In the genomic region with DNA sequence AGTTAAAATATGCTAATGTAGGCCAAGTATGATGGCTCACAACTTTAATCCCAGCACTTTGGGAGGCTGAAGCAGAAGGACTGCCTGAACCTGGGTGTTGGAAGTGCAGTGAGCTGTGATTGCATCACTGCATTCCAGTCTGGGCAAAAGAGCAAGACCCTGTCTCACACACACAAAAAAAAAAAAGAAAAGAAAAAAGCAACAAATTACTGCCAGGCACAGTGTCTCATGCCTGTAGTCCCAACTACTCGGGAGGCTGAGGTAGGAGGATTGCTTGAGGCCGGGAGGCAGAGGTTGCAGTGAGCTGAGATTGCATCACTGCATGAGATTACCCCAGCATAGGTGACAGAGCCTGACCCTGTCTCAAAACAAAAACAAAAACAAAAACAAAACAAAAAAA, we compare ENCODE assay signal across 23 cellular contexts.
DNase-seq lines count a peak whose midpoint lies in the region; ATAC-seq and TF ChIP-seq lines count a peak whose summit lies in the region.
"Had no signal": no experiment of that assay in that cellular context is flagged by ENCODE, and none has a peak within 500 bp of the region (broad histone marks: within the 10 kb centered on the region; RNA-seq: fewer than 3 reads in every experiment).

No MANE protein-coding gene starts in this region.

- POLR2A ChIA-PET in HEK293 (lab: Yijun Ruan, JAX), result no interaction called here
- POLR2A ChIA-PET in WTC11 (lab: Charles Lee), result no interaction called here

- H3K4me3 ChIP-seq in HEK293 (ENCODE audit: low read depth, low read length) (no peak overlapping the region), fibroblast of pulmonary artery (replicated peaks; ENCODE audit: low read depth, low read length) (no peak overlapping the region), retinal pigment epithelial cell (ENCODE audit: low read length) (no peak overlapping the region)
- H3K4me3 ChIP-seq: lung, prostate gland, uterus had no signal

- DNase-seq in WTC11 (ENCODE audit: low spot score), result no peak
- peak; percentile 82 for DNase-seq in fibroblast of pulmonary artery (ENCODE audit: low read depth)
- peak; percentile 46 for DNase-seq in retinal pigment epithelial cell (ENCODE audit: low read depth)
- no peak for DNase-seq in NCI-H187 treated with DMSO at 0.1 percent for 48 hours (lab: John Stamatoyannopoulos, UW)
- DNase-seq in NCI-H1694 (lab: John Stamatoyannopoulos, UW), result no peak
- DNase-seq: activated B cell treated with CpG ODN at 0.5 μM for 24 hours; activated CD4-positive, alpha-beta memory T cell treated with anti-CD3 and anti-CD28 coated beads for 36 hours; amniotic stem cell; CD4-positive, alpha-beta memory T cell; foreskin keratinocyte; GDM1; HFFc6; NCI-H1417 treated with DMSO at 0.1 percent for 48 hours; NCI-H2171; NCI-H748 treated with DMSO at 0.1 percent for 48 hours; stimulated activated CD4-positive, alpha-beta T cell treated with anti-CD3 and anti-CD28 coated beads, Interleukin-1b, Interleukin-23, amount 100 ng/mL, for 48 hours; stimulated activated naive B cell treated with anti-CD40 and anti-IgM and Interleukin-4, amounts not matched to agents 10 μg/mL and 1 μg/mL and 100 μg/mL, for 72 hours; uterus had no signal

- no peaks in the 10 kb centered on the region for H3K9me3 Mint-ChIP-seq in WTC11
- H3K9me3 Mint-ChIP-seq in stimulated activated memory B cell treated with anti-CD40 and anti-IgM and Interleukin-4, amounts not matched to agents 10 μg/mL and 1 μg/mL and 100 μg/mL, for 72 hours, result no peaks in the 10 kb centered on the region
- H3K9me3 Mint-ChIP-seq: activated B cell treated with CpG ODN at 0.5 μM for 24 hours; activated CD4-positive, alpha-beta memory T cell treated with anti-CD3 and anti-CD28 coated beads for 36 hours; CD4-positive, alpha-beta memory T cell; dendritic cell treated with granulocyte-macrophage colony-stimulating factor and Interleukin-4, amounts not matched to agents 40 ng/mL and 50 ng/mL, for 4 days; HFFc6; stimulated activated naive B cell treated with anti-CD40 and anti-IgM and Interleukin-4, amounts not matched to agents 10 μg/mL and 1 μg/mL and 100 μg/mL, for 72 hours had no signal

- H3K4me3 Mint-ChIP-seq in WTC11, result no peak overlapping the region
- H3K4me3 Mint-ChIP-seq in stimulated activated memory B cell treated with anti-CD40 and anti-IgM and Interleukin-4, amounts not matched to agents 10 μg/mL and 1 μg/mL and 100 μg/mL, for 72 hours, result no peak overlapping the region
- H3K4me3 Mint-ChIP-seq: activated B cell treated with CpG ODN at 0.5 μM for 24 hours; activated CD4-positive, alpha-beta memory T cell treated with anti-CD3 and anti-CD28 coated beads for 36 hours; CD4-positive, alpha-beta memory T cell; dendritic cell treated with granulocyte-macrophage colony-stimulating factor and Interleukin-4, amounts not matched to agents 40 ng/mL and 50 ng/mL, for 4 days; HFFc6; stimulated activated naive B cell treated with anti-CD40 and anti-IgM and Interleukin-4, amounts not matched to agents 10 μg/mL and 1 μg/mL and 100 μg/mL, for 72 hours had no signal

- no peak overlapping the region for H3K27ac Mint-ChIP-seq in WTC11
- H3K27ac Mint-ChIP-seq in stimulated activated memory B cell treated with anti-CD40 and anti-IgM and Interleukin-4, amounts not matched to agents 10 μg/mL and 1 μg/mL and 100 μg/mL, for 72 hours, result no peak overlapping the region
- H3K27ac Mint-ChIP-seq: activated B cell treated with CpG ODN at 0.5 μM for 24 hours; activated CD4-positive, alpha-beta memory T cell treated with anti-CD3 and anti-CD28 coated beads for 36 hours; CD4-positive, alpha-beta memory T cell; dendritic cell treated with granulocyte-macrophage colony-stimulating factor and Interleukin-4, amounts not matched to agents 40 ng/mL and 50 ng/mL, for 4 days; HFFc6; stimulated activated naive B cell treated with anti-CD40 and anti-IgM and Interleukin-4, amounts not matched to agents 10 μg/mL and 1 μg/mL and 100 μg/mL, for 72 hours had no signal

- no peaks in the 10 kb centered on the region for H3K36me3 ChIP-seq in HEK293 (ENCODE audit: control insufficient read depth in 2 of 2, insufficient read depth in 1 of 2, low read length in 2 of 2)
- H3K36me3 ChIP-seq: prostate gland, uterus had no signal

- H3K27ac ChIP-seq in HEK293 (ENCODE audit: extremely low read depth, low read depth, low read length), result no peak overlapping the region
- H3K27ac ChIP-seq: foreskin keratinocyte, prostate gland, uterus had no signal

- CTCF ChIA-PET in HEK293 (lab: Yijun Ruan, JAX) (interaction anchor here (0.5 to 1.4 kb wide), 2 partner anchors 79 to 141 kb away, joined by 3 to 4 read pairs; no protein-coding TSS in a partner anchor), WTC11 (lab: Charles Lee) (interaction anchor here (0.7 kb wide), 1 partner anchor 15 kb away, joined by 3 read pairs; no protein-coding TSS in a partner anchor)

- H3K27me3 Mint-ChIP-seq in WTC11 (ENCODE audit: low read depth), result no peaks in the 10 kb centered on the region
- no peaks in the 10 kb centered on the region for H3K27me3 Mint-ChIP-seq in stimulated activated memory B cell treated with anti-CD40 and anti-IgM and Interleukin-4, amounts not matched to agents 10 μg/mL and 1 μg/mL and 100 μg/mL, for 72 hours
- H3K27me3 Mint-ChIP-seq: activated CD4-positive, alpha-beta memory T cell treated with anti-CD3 and anti-CD28 coated beads for 36 hours; dendritic cell treated with granulocyte-macrophage colony-stimulating factor and Interleukin-4, amounts not matched to agents 40 ng/mL and 50 ng/mL, for 4 days had no signal

- H3K4me1 Mint-ChIP-seq in WTC11, result peaks cover 8% of the 10 kb centered on the region
- no peaks in the 10 kb centered on the region for H3K4me1 Mint-ChIP-seq in stimulated activated memory B cell treated with anti-CD40 and anti-IgM and Interleukin-4, amounts not matched to agents 10 μg/mL and 1 μg/mL and 100 μg/mL, for 72 hours
- H3K4me1 Mint-ChIP-seq: activated B cell treated with CpG ODN at 0.5 μM for 24 hours; CD4-positive, alpha-beta memory T cell; stimulated activated naive B cell treated with anti-CD40 and anti-IgM and Interleukin-4, amounts not matched to agents 10 μg/mL and 1 μg/mL and 100 μg/mL, for 72 hours had no signal

- H3K9me3 ChIP-seq in HEK293 (ENCODE audit: control insufficient read depth, insufficient read depth, low read depth, low read length), result no peaks in the 10 kb centered on the region
- H3K9me3 ChIP-seq: prostate gland, uterus had no signal

- no peaks in the 10 kb centered on the region for H3K36me3 Mint-ChIP-seq in WTC11
- no peaks in the 10 kb centered on the region for H3K36me3 Mint-ChIP-seq in stimulated activated memory B cell treated with anti-CD40 and anti-IgM and Interleukin-4, amounts not matched to agents 10 μg/mL and 1 μg/mL and 100 μg/mL, for 72 hours
- H3K36me3 Mint-ChIP-seq: activated CD4-positive, alpha-beta memory T cell treated with anti-CD3 and anti-CD28 coated beads for 36 hours; CD4-positive, alpha-beta memory T cell; stimulated activated naive B cell treated with anti-CD40 and anti-IgM and Interleukin-4, amounts not matched to agents 10 μg/mL and 1 μg/mL and 100 μg/mL, for 72 hours had no signal

- peaks cover 24% of the 10 kb centered on the region for H3K4me1 ChIP-seq in HEK293 (ENCODE audit: control insufficient read depth, insufficient read depth, low read length)
- H3K4me1 ChIP-seq: prostate gland, uterus had no signal

- ATAC-seq in WTC11, result no peak
- no peak for ATAC-seq in stimulated activated memory B cell treated with anti-CD40 and anti-IgM and Interleukin-4, amounts not matched to agents 10 μg/mL and 1 μg/mL and 100 μg/mL, for 72 hours
- ATAC-seq: foreskin keratinocyte; stimulated activated naive B cell treated with anti-CD40 and anti-IgM and Interleukin-4, amounts not matched to agents 10 μg/mL and 1 μg/mL and 100 μg/mL, for 72 hours had no signal

- no peak for TF ChIP-seq CTCF in HEK293 (tag by site-specific recombination; IDR thresholded peaks at IDR 0.05)
- no peak for TF ChIP-seq CTCF in WTC11 (IDR thresholded peaks at IDR 0.05)
- no peak for TF ChIP-seq CTCF in fibroblast of pulmonary artery (IDR thresholded peaks at IDR 0.05; ENCODE audit: low read length, missing control alignments)
- no peak for TF ChIP-seq CTCF in retinal pigment epithelial cell (conservative IDR thresholded peaks at IDR 0.05; ENCODE audit: low read depth, low read length)

TF ChIP-seq in HEK293, 187 proteins besides CTCF, POLR2A, EP300 and RAD21 (continues in another document):
- TF ChIP-seq ZBTB17 (tag by site-specific recombination; IDR thresholded peaks at IDR 0.05), result peak; percentile 32; the same call in 1 of the 2 replicates

TF ChIP-seq in WTC11, 78 proteins besides CTCF, POLR2A, EP300 and RAD21:
- TF ChIP-seq ZNF121 (CRISPR knock-in tag; IDR thresholded peaks at IDR 0.05) (no peak), GABPB1 (CRISPR knock-in tag; IDR thresholded peaks at IDR 0.05) (peak; percentile 73)
- TF ChIP-seq, protein P1, sequence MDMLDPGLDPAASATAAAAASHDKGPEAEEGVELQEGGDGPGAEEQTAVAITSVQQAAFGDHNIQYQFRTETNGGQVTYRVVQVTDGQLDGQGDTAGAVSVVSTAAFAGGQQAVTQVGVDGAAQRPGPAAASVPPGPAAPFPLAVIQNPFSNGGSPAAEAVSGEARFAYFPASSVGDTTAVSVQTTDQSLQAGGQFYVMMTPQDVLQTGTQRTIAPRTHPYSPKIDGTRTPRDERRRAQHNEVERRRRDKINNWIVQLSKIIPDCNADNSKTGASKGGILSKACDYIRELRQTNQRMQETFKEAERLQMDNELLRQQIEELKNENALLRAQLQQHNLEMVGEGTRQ (CRISPR knock-in tag; IDR thresholded peaks at IDR 0.05), result no peak
TF ChIP-seq in WTC11: peak in this region for 1.

Comparison
In these comparisons a context has a peak if more than half of its experiments do, and no peak if none do; other contexts are left out.
1. DNase-seq: peak in fibroblast of pulmonary artery (single experiment) and retinal pigment epithelial cell (single experiment); none in WTC11 (single experiment), NCI-H187 treated with DMSO at 0.1 percent for 48 hours (single experiment) and NCI-H1694 (single experiment).